32 cellular contexts compared by ENCODE assay signal in the genomic region with DNA sequence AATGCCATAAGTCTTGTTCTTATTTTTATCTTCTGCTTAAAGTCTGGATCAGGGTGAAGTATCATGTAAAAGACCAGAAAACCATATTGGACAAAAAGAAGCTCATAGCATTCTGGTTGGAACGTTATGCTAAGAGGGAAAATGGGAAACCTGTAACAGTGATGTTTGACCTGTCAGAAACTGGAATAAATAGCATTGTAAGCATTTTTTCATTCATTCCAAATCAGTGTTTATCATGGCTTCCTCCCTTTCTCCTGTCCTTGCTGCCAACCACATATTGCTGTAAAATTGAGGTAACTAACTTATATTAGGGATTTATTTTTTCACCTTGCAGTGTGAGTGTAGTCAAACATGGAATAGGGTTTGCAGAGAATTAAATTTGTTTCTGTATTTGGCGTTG.
"Had no signal": no experiment of that assay in that cellular context is flagged by ENCODE, and none has a peak within 500 bp of the region (broad histone marks: within the 10 kb centered on the region; RNA-seq: fewer than 3 reads in every experiment).

No MANE protein-coding gene starts in this region.

- H3K9me3 ChIP-seq: ovary, psoas muscle, spleen, suprapubic skin, testis, tibial artery, transverse colon, upper lobe of right lung, uterus had no signal

- H3K79me2 ChIP-seq: parathyroid adenoma had no signal

- H3K27ac ChIP-seq: ovary, parathyroid adenoma, psoas muscle, skin epidermis, spleen, suprapubic skin, testis, tibial artery, transverse colon, upper lobe of right lung, uterus had no signal

- H3K27me3 ChIP-seq: ovary, spleen, suprapubic skin, testis, tibial artery, transverse colon, upper lobe of right lung, uterus had no signal

- H3K4me3 ChIP-seq: ovary, psoas muscle, skin epidermis, smooth muscle cell, spleen, suprapubic skin, testis, tibial artery, transverse colon, upper lobe of right lung, uterus had no signal

- H3K9me3 Mint-ChIP-seq: naive thymus-derived CD8-positive, alpha-beta T cell; natural killer cell treated with Interleukin-12 subunit alpha and Interleukin-12 subunit beta and Interleukin-15 and Interleukin-18, amount 100 ng/mL, for 72 hours; stimulated activated memory B cell treated with anti-CD40 and anti-IgM and Interleukin-4, amounts not matched to agents 10 μg/mL and 1 μg/mL and 100 μg/mL, for 72 hours; stimulated activated naive CD8-positive, alpha-beta T cell treated with anti-CD3 and anti-CD28 coated beads, Interleukin-15, amount 100 ng/mL, for 72 hours; type B pancreatic cell had no signal

- H3K27ac Mint-ChIP-seq: natural killer cell treated with Interleukin-12 subunit alpha and Interleukin-12 subunit beta and Interleukin-15 and Interleukin-18, amount 100 ng/mL, for 72 hours; progenitor cell of endocrine pancreas; type B pancreatic cell had no signal

- H3K36me3 ChIP-seq: ovary, suprapubic skin, transverse colon, uterus had no signal

- DNase-seq: naive thymus-derived CD8-positive, alpha-beta T cell; nephron progenitor cell; occipital lobe; ovary; posterior cingulate gyrus; psoas muscle; right cardiac atrium; spleen; stimulated activated CD4-positive, alpha-beta T cell treated with anti-CD3 and anti-CD28 coated beads, Interleukin-12 subunit alpha, Interleukin-12 subunit beta, amount 100 ng/mL, for 4 hours; stimulated activated CD4-positive, alpha-beta T cell treated with anti-CD3 and anti-CD28 coated beads, Interleukin-1b, Interleukin-23, amount 100 ng/mL, for 48 hours; stimulated activated CD4-positive, alpha-beta T cell treated with anti-CD3 and anti-CD28 coated beads, Interleukin-4, amount 100 ng/mL, for 1 hour; stimulated activated CD4-positive, alpha-beta T cell treated with anti-CD3 and anti-CD28 coated beads, Interleukin-4, amount 100 ng/mL, for 4 hours; stimulated activated CD8-positive, alpha-beta memory T cell treated with anti-CD3 and anti-CD28 coated beads, Interleukin-4, amount 100 ng/mL, for 48 hours; stimulated activated naive CD4-positive, alpha-beta T cell; stimulated activated naive CD8-positive, alpha-beta T cell treated with anti-CD3 and anti-CD28 coated beads, Interleukin-15, amount 100 ng/mL, for 72 hours; stimulated activated naive CD8-positive, alpha-beta T cell treated with anti-CD3 and anti-CD28 coated beads, Interleukin-15, Interleukin-2, amounts not matched to agents 100 U/mL and 50 U/mL, for 24 hours; substantia nigra; testis; tibial artery; transverse colon; upper lobe of right lung; uterus had no signal

- H3K4me1 ChIP-seq: parathyroid adenoma, psoas muscle, spleen, suprapubic skin, testis, transverse colon, upper lobe of right lung, uterus had no signal

- H3K4me2 ChIP-seq: smooth muscle cell had no signal

- H2AFZ ChIP-seq: parathyroid adenoma had no signal

- ATAC-seq: naive thymus-derived CD8-positive, alpha-beta T cell; psoas muscle; right cardiac atrium; sciatic nerve; stimulated activated memory B cell treated with anti-CD40 and anti-IgM and Interleukin-4, amounts not matched to agents 10 μg/mL and 1 μg/mL and 100 μg/mL, for 72 hours; stimulated activated naive CD8-positive, alpha-beta T cell treated with anti-CD3 and anti-CD28 coated beads, Interleukin-15, amount 100 ng/mL, for 72 hours; stimulated activated naive CD8-positive, alpha-beta T cell treated with anti-CD3 and anti-CD28 coated beads, Interleukin-15, Interleukin-2, amounts not matched to agents 100 U/mL and 50 U/mL, for 24 hours; upper lobe of right lung had no signal

- H3K9ac ChIP-seq: parathyroid adenoma had no signal

- H3K4me3 Mint-ChIP-seq: naive thymus-derived CD8-positive, alpha-beta T cell; natural killer cell treated with Interleukin-12 subunit alpha and Interleukin-12 subunit beta and Interleukin-15 and Interleukin-18, amount 100 ng/mL, for 72 hours; nephron progenitor cell; neural crest cell; stimulated activated memory B cell treated with anti-CD40 and anti-IgM and Interleukin-4, amounts not matched to agents 10 μg/mL and 1 μg/mL and 100 μg/mL, for 72 hours; stimulated activated naive CD8-positive, alpha-beta T cell treated with anti-CD3 and anti-CD28 coated beads, Interleukin-15, amount 100 ng/mL, for 72 hours; type B pancreatic cell had no signal

- H3K27me3 Mint-ChIP-seq: naive thymus-derived CD8-positive, alpha-beta T cell; natural killer cell treated with Interleukin-12 subunit alpha and Interleukin-12 subunit beta and Interleukin-15 and Interleukin-18, amount 100 ng/mL, for 72 hours; progenitor cell of endocrine pancreas; stimulated activated memory B cell treated with anti-CD40 and anti-IgM and Interleukin-4, amounts not matched to agents 10 μg/mL and 1 μg/mL and 100 μg/mL, for 72 hours; stimulated activated naive CD8-positive, alpha-beta T cell treated with anti-CD3 and anti-CD28 coated beads, Interleukin-15, amount 100 ng/mL, for 72 hours; type B pancreatic cell had no signal
